Comparison of ENCODE assay signal across 37 cellular contexts in genomic region chr2:100664756-100665101, GRCh38.
"Had no signal": no experiment of that assay in that cellular context is flagged by ENCODE, and none has a peak within 500 bp of the region (broad histone marks: within the 10 kb centered on the region; RNA-seq: fewer than 3 reads in every experiment).

No MANE protein-coding gene starts in this region.

- FAIRE-seq: astrocyte, TTC549 had no signal

- ATAC-seq: activated CD8-positive, alpha-beta T cell treated with anti-CD3 and anti-CD28 coated beads for 36 hours; activated naive CD4-positive, alpha-beta T cell treated with anti-CD3 and anti-CD28 coated beads, Interleukin-2, amount 50 U/mL, for 72 hours; activated T-cell treated with anti-CD3 and anti-CD28 coated beads, Interleukin-2, amount 50 U/mL, for 4 hours; activated T-cell treated with anti-CD3 and anti-CD28 coated beads, Interleukin-2, amount 50 U/mL, for 72 hours; activated T-helper 17 cell treated with anti-CD3 and anti-CD28 coated beads, Interleukin-2, amount 50 U/mL, for 72 hours; body of pancreas had no signal

- H3K4me1 ChIP-seq: breast epithelium had no signal

- H3K27ac ChIP-seq: adrenal gland, body of pancreas, brain microvascular endothelial cell, breast epithelium, VCaP had no signal

- H3K27ac Mint-ChIP-seq: activated B cell treated with CpG ODN at 0.5 μM for 24 hours; activated CD4-positive, alpha-beta memory T cell treated with anti-CD3 and anti-CD28 coated beads for 36 hours; activated CD4-positive, alpha-beta T cell treated with anti-CD3 and anti-CD28 coated beads, Interleukin-2, amount 10 ng/mL, durations not matched to agents 24 days and 14 days; activated CD8-positive, alpha-beta T cell treated with anti-CD3 and anti-CD28 coated beads for 36 hours; activated naive CD4-positive, alpha-beta T cell treated with anti-CD3 and anti-CD28 coated beads for 36 hours; activated naive CD4-positive, alpha-beta T cell treated with anti-CD3 and anti-CD28 coated beads, Interleukin-2, amount 50 U/mL, for 72 hours; activated naive CD8-positive, alpha-beta T cell treated with anti-CD3 and anti-CD28 coated beads for 36 hours; activated T-cell treated with anti-CD3 and anti-CD28 coated beads, Interleukin-2, amount 50 U/mL, for 72 hours; activated T-helper 1 cell treated with anti-CD3 and anti-CD28 coated beads, Interleukin-12 subunit alpha, Interleukin-12 subunit beta, Interleukin-2, Interleukin-4 antibody, amounts not matched to agents 30 ng/mL and 10 ng/mL and 1 ng/mL, durations not matched to agents 14 hours and 24 hours and 36 hours; activated T-helper 17 cell treated with anti-CD3 and anti-CD28 coated beads, Interleukin-2, amount 50 U/mL, for 72 hours; T-helper 1 cell treated with Interleukin-12 subunit alpha and Interleukin-12 subunit beta and Interleukin-4 antibody, amounts not matched to agents 30 μg/mL and 1 μg/mL, for 36 hours; T-helper 2 cell treated with Interferon-gamma antibody and Interleukin-4, amounts not matched to agents 5 μg/mL and 100 μg/mL, for 36 hours had no signal

- H3K4me3 Mint-ChIP-seq: activated B cell treated with CpG ODN at 0.5 μM for 24 hours; activated CD4-positive, alpha-beta memory T cell treated with anti-CD3 and anti-CD28 coated beads for 36 hours; activated CD4-positive, alpha-beta T cell treated with anti-CD3 and anti-CD28 coated beads, Interleukin-2, amount 10 ng/mL, durations not matched to agents 24 days and 14 days; activated CD8-positive, alpha-beta T cell treated with anti-CD3 and anti-CD28 coated beads for 36 hours; activated naive CD4-positive, alpha-beta T cell treated with anti-CD3 and anti-CD28 coated beads for 36 hours; activated naive CD8-positive, alpha-beta T cell treated with anti-CD3 and anti-CD28 coated beads for 36 hours; activated T-cell treated with anti-CD3 and anti-CD28 coated beads, Interleukin-2, amount 50 U/mL, for 4 hours; activated T-cell treated with anti-CD3 and anti-CD28 coated beads, Interleukin-2, amount 50 U/mL, for 72 hours; activated T-helper 1 cell treated with anti-CD3 and anti-CD28 coated beads, Interleukin-12 subunit alpha, Interleukin-12 subunit beta, Interleukin-2, Interleukin-4 antibody, amounts not matched to agents 30 ng/mL and 10 ng/mL and 1 ng/mL, durations not matched to agents 14 hours and 24 hours and 36 hours; activated T-helper 17 cell treated with anti-CD3 and anti-CD28 coated beads, Interleukin-2, amount 50 U/mL, for 72 hours; T-helper 1 cell treated with Interleukin-12 subunit alpha and Interleukin-12 subunit beta and Interleukin-4 antibody, amounts not matched to agents 30 μg/mL and 1 μg/mL, for 36 hours; T-helper 2 cell treated with Interferon-gamma antibody and Interleukin-4, amounts not matched to agents 5 μg/mL and 100 μg/mL, for 36 hours had no signal

- H3K36me3 ChIP-seq: adrenal gland, brain microvascular endothelial cell, breast epithelium had no signal

- H3K27me3 ChIP-seq: adrenal gland, body of pancreas, brain microvascular endothelial cell, breast epithelium had no signal

- H3K9me3 Mint-ChIP-seq: activated B cell treated with CpG ODN at 0.5 μM for 24 hours; activated CD4-positive, alpha-beta memory T cell treated with anti-CD3 and anti-CD28 coated beads for 36 hours; activated CD4-positive, alpha-beta T cell treated with anti-CD3 and anti-CD28 coated beads, Interleukin-2, amount 10 ng/mL, durations not matched to agents 24 days and 14 days; activated CD8-positive, alpha-beta T cell treated with anti-CD3 and anti-CD28 coated beads for 36 hours; activated naive CD4-positive, alpha-beta T cell treated with anti-CD3 and anti-CD28 coated beads for 36 hours; activated naive CD4-positive, alpha-beta T cell treated with anti-CD3 and anti-CD28 coated beads, Interleukin-2, amount 50 U/mL, for 72 hours; activated naive CD8-positive, alpha-beta T cell treated with anti-CD3 and anti-CD28 coated beads for 36 hours; activated T-cell treated with anti-CD3 and anti-CD28 coated beads, Interleukin-2, amount 50 U/mL, for 4 hours; activated T-cell treated with anti-CD3 and anti-CD28 coated beads, Interleukin-2, amount 50 U/mL, for 72 hours; activated T-helper 1 cell treated with anti-CD3 and anti-CD28 coated beads, Interleukin-12 subunit alpha, Interleukin-12 subunit beta, Interleukin-2, Interleukin-4 antibody, amounts not matched to agents 30 ng/mL and 10 ng/mL and 1 ng/mL, durations not matched to agents 14 hours and 24 hours and 36 hours; activated T-helper 17 cell treated with anti-CD3 and anti-CD28 coated beads, Interleukin-2, amount 50 U/mL, for 72 hours; T-helper 1 cell treated with Interleukin-12 subunit alpha and Interleukin-12 subunit beta and Interleukin-4 antibody, amounts not matched to agents 30 μg/mL and 1 μg/mL, for 36 hours; T-helper 2 cell treated with Interferon-gamma antibody and Interleukin-4, amounts not matched to agents 5 μg/mL and 100 μg/mL, for 36 hours had no signal

- DNase-seq: activated B cell treated with CpG ODN at 0.5 μM for 24 hours; activated CD4-positive, alpha-beta memory T cell treated with anti-CD3 and anti-CD28 coated beads for 36 hours; activated CD4-positive, alpha-beta T cell treated with anti-CD3 and anti-CD28 coated beads for 4 hours; activated CD4-positive, alpha-beta T cell treated with anti-CD3 and anti-CD28 coated beads, Interleukin-2, amount 10 ng/mL, durations not matched to agents 24 days and 14 days; activated CD4-positive, alpha-beta T cell treated with anti-CD3 and anti-CD28 coated beads, Interleukin-2, amount 50 U/mL, for 1 hour; activated CD4-positive, alpha-beta T cell treated with anti-CD3 and anti-CD28 coated beads, Interleukin-2, amount 50 U/mL, for 4 hours; activated CD4-positive, CD25-positive, alpha-beta regulatory T cell treated with anti-CD3 and anti-CD28 coated beads, Interleukin-2, amount 50 U/mL, for 72 hours; activated CD8-positive, alpha-beta memory T cell treated with anti-CD3 and anti-CD28 coated beads, Interleukin-2, amount 50 U/mL, for 4 hours; activated CD8-positive, alpha-beta T cell treated with anti-CD3 and anti-CD28 coated beads for 36 hours; activated effector memory CD4-positive, alpha-beta T cell treated with anti-CD3 and anti-CD28 coated beads, Interleukin-2, amount 50 U/mL, for 16 hours; activated gamma-delta T cell treated with Interleukin-2 at 50 U/mL for 16 hours; activated naive CD4-positive, alpha-beta T cell; activated naive CD4-positive, alpha-beta T cell treated with anti-CD3 and anti-CD28 coated beads for 36 hours; activated naive CD4-positive, alpha-beta T cell treated with anti-CD3 and anti-CD28 coated beads, Interleukin-2, amount 50 U/mL, for 16 hours; activated naive CD8-positive, alpha-beta T cell treated with anti-CD3 and anti-CD28 coated beads for 36 hours; activated T-cell treated with anti-CD3 and anti-CD28 coated beads for 4 hours; activated T-cell treated with anti-CD3 and anti-CD28 coated beads, Interleukin-2, amount 50 U/mL, for 1 hour; activated T-cell treated with anti-CD3 and anti-CD28 coated beads, Interleukin-2, amount 50 U/mL, for 4 hours; activated T-cell treated with anti-CD3 and anti-CD28 coated beads, Interleukin-2, amount 50 U/mL, for 72 hours; amniotic stem cell; aorta; body of pancreas; brain microvascular endothelial cell; central memory CD4-positive, alpha-beta T cell; T-helper 1 cell; T-helper 2 cell; T-helper 9 cell had no signal

- H3K27me3 Mint-ChIP-seq: activated CD4-positive, alpha-beta memory T cell treated with anti-CD3 and anti-CD28 coated beads for 36 hours; activated naive CD8-positive, alpha-beta T cell treated with anti-CD3 and anti-CD28 coated beads for 36 hours had no signal

- H3K4me1 Mint-ChIP-seq: activated B cell treated with CpG ODN at 0.5 μM for 24 hours; activated CD4-positive, alpha-beta T cell treated with anti-CD3 and anti-CD28 coated beads, Interleukin-2, amount 10 ng/mL, durations not matched to agents 24 days and 14 days had no signal

- H3K36me3 Mint-ChIP-seq: activated CD4-positive, alpha-beta memory T cell treated with anti-CD3 and anti-CD28 coated beads for 36 hours; activated naive CD4-positive, alpha-beta T cell treated with anti-CD3 and anti-CD28 coated beads, Interleukin-2, amount 50 U/mL, for 72 hours; activated naive CD8-positive, alpha-beta T cell treated with anti-CD3 and anti-CD28 coated beads for 36 hours had no signal

- H3K9me3 ChIP-seq: adrenal gland, body of pancreas, breast epithelium had no signal

- H3K4me3 ChIP-seq: adrenal gland, body of pancreas, breast epithelium had no signal
